In genomic region chr5:55892479-55892878, GRCh38 we compare ENCODE assay signal across 41 cellular contexts. TPM values are rescaled to one million over a fixed set of nuclear protein-coding genes. Genes with fewer than 3 reads are reported as not detected.
"Had no signal": no experiment of that assay in that cellular context is flagged by ENCODE, and none has a peak within 500 bp of the region (broad histone marks: within the 10 kb centered on the region; RNA-seq: fewer than 3 reads in every experiment).

No MANE protein-coding gene starts in this region.

- H3K4me3 ChIP-seq: adrenal gland, ascending aorta, body of pancreas, breast epithelium, cardiac muscle cell had no signal

- H3K36me3 Mint-ChIP-seq: activated naive CD4-positive, alpha-beta T cell treated with anti-CD3 and anti-CD28 coated beads, Interleukin-2, amount 10 ng/mL, durations not matched to agents 7 days and 5 days; activated naive CD4-positive, alpha-beta T cell treated with anti-CD3 and anti-CD28 coated beads, Interleukin-2, amount 50 U/mL, for 24 hours; activated naive CD8-positive, alpha-beta T cell treated with anti-CD3 and anti-CD28 coated beads for 36 hours; brain had no signal

- FAIRE-seq: astrocyte, bronchial epithelial cell had no signal

- H3K27me3 ChIP-seq: adrenal gland, ascending aorta, body of pancreas, brain microvascular endothelial cell, breast epithelium, cardiac muscle cell had no signal

- ATAC-seq: activated naive CD4-positive, alpha-beta T cell treated with anti-CD3 and anti-CD28 coated beads, Interleukin-2, amount 50 U/mL, for 72 hours; activated naive CD8-positive, alpha-beta T cell treated with anti-CD3 and anti-CD28 coated beads, Interleukin-2, amount 50 U/mL, for 24 hours; activated T-cell treated with anti-CD3 and anti-CD28 coated beads, Interleukin-2, amount 50 U/mL, for 4 hours; activated T-cell treated with anti-CD3 and anti-CD28 coated beads, Interleukin-2, amount 50 U/mL, for 72 hours; activated T-helper 17 cell treated with anti-CD3 and anti-CD28 coated beads, Interleukin-2, amount 50 U/mL, for 72 hours; body of pancreas had no signal

- H3K27ac Mint-ChIP-seq: activated naive CD4-positive, alpha-beta T cell treated with anti-CD3 and anti-CD28 coated beads for 36 hours; activated naive CD4-positive, alpha-beta T cell treated with anti-CD3 and anti-CD28 coated beads, Interleukin-2, amount 10 ng/mL, durations not matched to agents 7 days and 5 days; activated naive CD4-positive, alpha-beta T cell treated with anti-CD3 and anti-CD28 coated beads, Interleukin-2, amount 50 U/mL, for 24 hours; activated naive CD4-positive, alpha-beta T cell treated with anti-CD3 and anti-CD28 coated beads, Interleukin-2, amount 50 U/mL, for 72 hours; activated naive CD8-positive, alpha-beta T cell; activated naive CD8-positive, alpha-beta T cell treated with anti-CD3 and anti-CD28 coated beads for 36 hours; activated naive CD8-positive, alpha-beta T cell treated with anti-CD3 and anti-CD28 coated beads, Interleukin-2, amount 10 ng/mL, durations not matched to agents 7 days and 5 days; activated naive CD8-positive, alpha-beta T cell treated with anti-CD3 and anti-CD28 coated beads, Interleukin-2, amount 50 U/mL, for 24 hours; activated T-cell treated with anti-CD3 and anti-CD28 coated beads, Interleukin-2, amount 50 U/mL, for 24 hours; activated T-cell treated with anti-CD3 and anti-CD28 coated beads, Interleukin-2, amount 50 U/mL, for 72 hours; activated T-helper 1 cell treated with anti-CD3 and anti-CD28 coated beads, Interleukin-12 subunit alpha, Interleukin-12 subunit beta, Interleukin-2, Interleukin-4 antibody, amounts not matched to agents 30 ng/mL and 10 ng/mL and 1 ng/mL, durations not matched to agents 14 hours and 24 hours and 36 hours; activated T-helper 17 cell treated with anti-CD3 and anti-CD28 coated beads, Interleukin-2, amount 50 U/mL, for 72 hours; activated T-helper 2 cell treated with anti-CD3 and anti-CD28 coated beads, Interferon-gamma antibody, Interleukin-2, Interleukin-4, amounts not matched to agents 10 μg/mL and 5 μg/mL and 100 μg/mL, durations not matched to agents 14 hours and 24 hours and 36 hours; brain had no signal

- H3K36me3 ChIP-seq: adrenal gland, ascending aorta, brain microvascular endothelial cell, breast epithelium, cardiac muscle cell had no signal

- DNase-seq: activated effector memory CD4-positive, alpha-beta T cell treated with anti-CD3 and anti-CD28 coated beads, Interleukin-2, amount 50 U/mL, for 16 hours; activated effector memory CD4-positive, alpha-beta T cell treated with Interleukin-2 at 50 U/mL for 16 hours; activated gamma-delta T cell; activated gamma-delta T cell treated with Interleukin-2 at 50 U/mL for 16 hours; activated naive CD4-positive, alpha-beta T cell; activated naive CD4-positive, alpha-beta T cell treated with anti-CD3 and anti-CD28 coated beads for 36 hours; activated naive CD4-positive, alpha-beta T cell treated with anti-CD3 and anti-CD28 coated beads, Interleukin-2, amount 10 ng/mL, durations not matched to agents 7 days and 5 days; activated naive CD4-positive, alpha-beta T cell treated with anti-CD3 and anti-CD28 coated beads, Interleukin-2, amount 50 U/mL, for 16 hours; activated naive CD4-positive, alpha-beta T cell treated with Interleukin-2 at 50 U/mL for 16 hours; activated naive CD8-positive, alpha-beta T cell treated with anti-CD3 and anti-CD28 coated beads for 36 hours; activated naive CD8-positive, alpha-beta T cell treated with anti-CD3 and anti-CD28 coated beads, Interleukin-2, amount 10 ng/mL, durations not matched to agents 7 days and 5 days; activated naive CD8-positive, alpha-beta T cell treated with anti-CD3 and anti-CD28 coated beads, Interleukin-2, amount 50 U/mL, for 24 hours; activated T-cell treated with anti-CD3 and anti-CD28 coated beads, Interleukin-2, amount 50 U/mL, for 1 hour; activated T-cell treated with anti-CD3 and anti-CD28 coated beads, Interleukin-2, amount 50 U/mL, for 24 hours; activated T-cell treated with anti-CD3 and anti-CD28 coated beads, Interleukin-2, amount 50 U/mL, for 4 hours; activated T-cell treated with anti-CD3 and anti-CD28 coated beads, Interleukin-2, amount 50 U/mL, for 48 hours; activated T-cell treated with anti-CD3 and anti-CD28 coated beads, Interleukin-2, amount 50 U/mL, for 72 hours; adrenal gland; amniotic stem cell; amygdala; anterior cingulate cortex; aorta; body of pancreas; brain microvascular endothelial cell; caudate nucleus; central memory CD4-positive, alpha-beta T cell; cerebellar nuclear complex had no signal

- H3K9me3 Mint-ChIP-seq: activated naive CD4-positive, alpha-beta T cell treated with anti-CD3 and anti-CD28 coated beads, Interleukin-2, amount 10 ng/mL, durations not matched to agents 7 days and 5 days; activated naive CD4-positive, alpha-beta T cell treated with anti-CD3 and anti-CD28 coated beads, Interleukin-2, amount 50 U/mL, for 24 hours; activated naive CD8-positive, alpha-beta T cell treated with anti-CD3 and anti-CD28 coated beads for 36 hours; activated naive CD8-positive, alpha-beta T cell treated with anti-CD3 and anti-CD28 coated beads, Interleukin-2, amount 50 U/mL, for 24 hours; activated T-cell treated with anti-CD3 and anti-CD28 coated beads, Interleukin-2, amount 50 U/mL, for 24 hours; activated T-cell treated with anti-CD3 and anti-CD28 coated beads, Interleukin-2, amount 50 U/mL, for 4 hours; activated T-cell treated with anti-CD3 and anti-CD28 coated beads, Interleukin-2, amount 50 U/mL, for 72 hours; activated T-helper 1 cell treated with anti-CD3 and anti-CD28 coated beads, Interleukin-12 subunit alpha, Interleukin-12 subunit beta, Interleukin-2, Interleukin-4 antibody, amounts not matched to agents 30 ng/mL and 10 ng/mL and 1 ng/mL, durations not matched to agents 14 hours and 24 hours and 36 hours; activated T-helper 17 cell treated with anti-CD3 and anti-CD28 coated beads, Interleukin-2, amount 50 U/mL, for 72 hours; activated T-helper 2 cell treated with anti-CD3 and anti-CD28 coated beads, Interferon-gamma antibody, Interleukin-2, Interleukin-4, amounts not matched to agents 10 μg/mL and 5 μg/mL and 100 μg/mL, durations not matched to agents 14 hours and 24 hours and 36 hours; central memory CD8-positive, alpha-beta T cell had no signal

- H3K4me1 Mint-ChIP-seq: brain; central memory CD8-positive, alpha-beta T cell had no signal

- H3K9me3 ChIP-seq: adrenal gland, ascending aorta, body of pancreas, breast epithelium had no signal

- H3K27me3 Mint-ChIP-seq: activated naive CD4-positive, alpha-beta T cell treated with anti-CD3 and anti-CD28 coated beads, Interleukin-2, amount 50 U/mL, for 24 hours had no signal

- H3K27ac ChIP-seq: adrenal gland, ascending aorta, body of pancreas, brain microvascular endothelial cell, breast epithelium, cardiac muscle cell had no signal

- H3K4me3 Mint-ChIP-seq: activated naive CD4-positive, alpha-beta T cell treated with anti-CD3 and anti-CD28 coated beads for 36 hours; activated naive CD4-positive, alpha-beta T cell treated with anti-CD3 and anti-CD28 coated beads, Interleukin-2, amount 10 ng/mL, durations not matched to agents 7 days and 5 days; activated naive CD4-positive, alpha-beta T cell treated with anti-CD3 and anti-CD28 coated beads, Interleukin-2, amount 50 U/mL, for 24 hours; activated naive CD8-positive, alpha-beta T cell; activated naive CD8-positive, alpha-beta T cell treated with anti-CD3 and anti-CD28 coated beads for 36 hours; activated naive CD8-positive, alpha-beta T cell treated with anti-CD3 and anti-CD28 coated beads, Interleukin-2, amount 10 ng/mL, durations not matched to agents 7 days and 5 days; activated naive CD8-positive, alpha-beta T cell treated with anti-CD3 and anti-CD28 coated beads, Interleukin-2, amount 50 U/mL, for 24 hours; activated T-cell treated with anti-CD3 and anti-CD28 coated beads, Interleukin-2, amount 50 U/mL, for 24 hours; activated T-cell treated with anti-CD3 and anti-CD28 coated beads, Interleukin-2, amount 50 U/mL, for 4 hours; activated T-cell treated with anti-CD3 and anti-CD28 coated beads, Interleukin-2, amount 50 U/mL, for 72 hours; activated T-helper 1 cell treated with anti-CD3 and anti-CD28 coated beads, Interleukin-12 subunit alpha, Interleukin-12 subunit beta, Interleukin-2, Interleukin-4 antibody, amounts not matched to agents 30 ng/mL and 10 ng/mL and 1 ng/mL, durations not matched to agents 14 hours and 24 hours and 36 hours; activated T-helper 17 cell treated with anti-CD3 and anti-CD28 coated beads, Interleukin-2, amount 50 U/mL, for 72 hours; brain; central memory CD8-positive, alpha-beta T cell had no signal

- H3K4me1 ChIP-seq: adrenal gland, ascending aorta, body of pancreas, breast epithelium had no signal

RNA-seq across cellular contexts. Expression of gene IL31RA, which starts 41.3 kb away (rescaled TPM):
- total RNA-seq: activated naive CD8-positive, alpha-beta T cell treated with anti-CD3 and anti-CD28 coated beads for 36 hours; activated naive CD8-positive, alpha-beta T cell treated with anti-CD3 and anti-CD28 coated beads, Interleukin-2, amount 10 ng/mL, durations not matched to agents 7 days and 5 days; activated T-cell treated with anti-CD3 and anti-CD28 coated beads, Interleukin-2, amount 50 U/mL, for 4 hours; activated T-helper 2 cell treated with anti-CD3 and anti-CD28 coated beads, Interferon-gamma antibody, Interleukin-2, Interleukin-4, amounts not matched to agents 10 μg/mL and 5 μg/mL and 100 μg/mL, durations not matched to agents 14 hours and 24 hours and 36 hours; adrenal gland; ascending aorta; body of pancreas; breast epithelium; cardiac muscle cell; cerebellum had no signal
- polyA plus RNA-seq: cardiac muscle cell had no signal
